8 cellular contexts compared by ENCODE assay signal in genomic region chr5:74865799-74866652, GRCh38. TPM values are rescaled to one million over a fixed set of nuclear protein-coding genes. Genes with fewer than 3 reads are reported as not detected.
DNase-seq lines count a peak whose midpoint lies in the region; ATAC-seq and TF ChIP-seq lines count a peak whose summit lies in the region.

Gene FAM169A (minus strand): TSS chr5:74866387. CDS start chr5:74841676, 24,711 bp downstream.

- ATAC-seq in HG02759 (IDR thresholded peaks at IDR 0.05; ENCODE audit: unreplicated experiment) (peak; percentile 69), heart left ventricle (peak in 3 of 4 donors; percentile 77 to 83 (median 83))

- peaks cover 13% of the 10 kb centered on the region for H3K27me3 Mint-ChIP-seq in activated naive CD4-positive, alpha-beta T cell treated with anti-CD3 and anti-CD28 coated beads, Interleukin-2, amount 10 ng/mL, durations not matched to agents 7 days and 5 days

- POLR2A ChIA-PET in GM10248 (lab: Yijun Ruan, JAX) = interaction anchor here (0.6 kb wide), 1 partner anchor 24 kb away, joined by 3 read pairs; no protein-coding TSS in a partner anchor

- no peak for TF ChIP-seq CTCF in GM10248 (IDR thresholded peaks at IDR 0.05; ENCODE audit: control extremely low read depth, extremely low read depth, low read depth, missing control alignments)
- TF ChIP-seq CTCF in heart left ventricle (IDR thresholded peaks at IDR 0.05) = no peak

- peaks cover 0 to 46% (median 23%) of the 10 kb centered on the region in 9 donors for H3K27me3 ChIP-seq in heart left ventricle

- intact Hi-C loops in heart left ventricle (cut with DNase I) = no loop called here
- intact Hi-C loops in posterior cingulate gyrus (cut with DNase I) = no loop called here

- H3K9me3 Mint-ChIP-seq in activated naive CD4-positive, alpha-beta T cell treated with anti-CD3 and anti-CD28 coated beads, Interleukin-2, amount 10 ng/mL, durations not matched to agents 7 days and 5 days = no peaks in the 10 kb centered on the region

- no peaks in the 10 kb centered on the region for H3K36me3 ChIP-seq in heart left ventricle

- H3K4me3 ChIP-seq in heart left ventricle = peak within 1 kb of the TSS; percentile 46 to 74 (median 58)

- H3K36me3 Mint-ChIP-seq in activated naive CD4-positive, alpha-beta T cell treated with anti-CD3 and anti-CD28 coated beads, Interleukin-2, amount 10 ng/mL, durations not matched to agents 7 days and 5 days = no peaks in the 10 kb centered on the region

- no peaks in the 10 kb centered on the region for H3K9me3 ChIP-seq in heart left ventricle

- peak within 1 kb of the TSS; percentile 74 for H3K27ac Mint-ChIP-seq in activated naive CD4-positive, alpha-beta T cell treated with anti-CD3 and anti-CD28 coated beads, Interleukin-2, amount 10 ng/mL, durations not matched to agents 7 days and 5 days

- peaks cover 17% of the 10 kb centered on the region for H3K4me1 Mint-ChIP-seq in activated naive CD4-positive, alpha-beta T cell treated with anti-CD3 and anti-CD28 coated beads, Interleukin-2, amount 10 ng/mL, durations not matched to agents 7 days and 5 days

- peak within 1 kb of the TSS; percentile 93 for H3K4me3 Mint-ChIP-seq in activated naive CD4-positive, alpha-beta T cell treated with anti-CD3 and anti-CD28 coated beads, Interleukin-2, amount 10 ng/mL, durations not matched to agents 7 days and 5 days

- H3K27ac ChIP-seq in heart left ventricle = peak within 1 kb of the TSS in 3 of 12 donors; percentile 29 to 63 (median 31)

- DNase-seq in GM10248 (ENCODE audit: extremely low spot score) (peak; percentile 48), RPMI8226 (peak; percentile 25), heart left ventricle (peak in 4 of 5 donors; percentile 9 to 61 (median 30)), posterior cingulate gyrus (peak; percentile 21 to 90 (median 42)), middle frontal gyrus (ENCODE audit: extremely low spot score, low spot score) (no peak), OCI-M1 (lab: John Stamatoyannopoulos, UW) (no peak)
- DNase-seq in activated naive CD4-positive, alpha-beta T cell treated with anti-CD3 and anti-CD28 coated beads, Interleukin-2, amount 10 ng/mL, durations not matched to agents 7 days and 5 days = peak; percentile 58

- no peak for TF ChIP-seq POLR2A in heart left ventricle (IDR thresholded peaks at IDR 0.05)

- 0 to 1% (median 1%) methylated on average over 3 to 127 of the region's 127 CpGs for WGBS in heart left ventricle, 4 donors

- CTCF ChIA-PET in GM10248 (lab: Yijun Ruan, JAX) = no interaction called here
- CTCF ChIA-PET in activated naive CD4-positive, alpha-beta T cell treated with anti-CD3 and anti-CD28 coated beads, Interleukin-2, amount 10 ng/mL, durations not matched to agents 7 days and 5 days (lab: Charles Lee) = interaction anchor here (1.2 kb wide), 1 partner anchor 11 kb away, joined by 3 read pairs; no protein-coding TSS in a partner anchor

- peaks cover 0 to 16% (median 5%) of the 10 kb centered on the region in 12 donors for H3K4me1 ChIP-seq in heart left ventricle

RNA-seq across cellular contexts. Expression of gene FAM169A, which starts in this region (rescaled TPM):
- total RNA-seq in heart left ventricle = 10 to 100 TPM in 1 of 9 donors, 1 to 10 TPM in 8; 2.6 to 10.1 (median 5.1) TPM
- polyA plus RNA-seq in heart left ventricle = 1 to 10 TPM in 1 of 2 donors, under 1 TPM in 1; 0.88 to 1.1 TPM

Comparison
In these comparisons a context has a peak if more than half of its experiments do, and no peak if none do; other contexts are left out.
1. DNase-seq: peak in GM10248 (single experiment), RPMI8226 (single experiment), activated naive CD4-positive, alpha-beta T cell treated with anti-CD3 and anti-CD28 coated beads, Interleukin-2, amount 10 ng/mL, durations not matched to agents 7 days and 5 days (single experiment), heart left ventricle (4 of 5) and posterior cingulate gyrus (10 of 10); none in middle frontal gyrus (single experiment) and OCI-M1 (single experiment).